8 cellular contexts compared by ENCODE assay signal in genomic region chr19:14118165-14119051, GRCh38. TPM values are rescaled to one million over a fixed set of nuclear protein-coding genes. Genes with fewer than 3 reads are reported as not detected.
DNase-seq lines count a peak whose midpoint lies in the region; ATAC-seq, FAIRE-seq and TF ChIP-seq lines count a peak whose summit lies in the region.

No MANE protein-coding gene starts in this region.

- DNase-seq in ACHN (peak; percentile 34), K562 (ENCODE audit: extremely low read depth in 1 of 4, low spot score in 3 of 4) (peak in 1 of 4 experiments; percentile 42), iPS DF 6.9 (ENCODE audit: low read depth, low spot score) (no peak), renal cortical epithelial cell (ENCODE audit: low read depth) (peak; percentile 78)

- POLR2A ChIA-PET in K562 (lab: Yijun Ruan, JAX), result interaction anchor here (0.5 to 1.0 kb wide), 6 partner anchors 17 to 76 kb away, joined by 3 to 9 read pairs (median 3); partner anchors contain the start of gene ASF1B

- FAIRE-seq in K562 (lab: Jason Lieb, UNC), result peak; percentile 85

- H3K4me3 ChIP-seq in HUES48 (ENCODE audit: low read depth, low read length) (peak overlapping the region; percentile 67), K562 (peak overlapping the region; percentile 46), iPS DF 6.9 (ENCODE audit: low read length) (peak overlapping the region; percentile 42; the same call in 1 of the 2 replicates)

- intact Hi-C loops in K562 (cut with micrococcal nuclease), result loop anchor here (1.0 kb wide), 1 partner anchor 18 kb away; the partner anchor contains the start of gene ASF1B

- H3K9ac ChIP-seq in HUES48 (ENCODE audit: low read depth, low read length), result peak overlapping the region; percentile 53; the same call in 1 of the 2 replicates
- H3K9ac ChIP-seq in K562 (ENCODE audit: insufficient read depth in 1 of 2, low read depth in 2 of 2, low read length in 2 of 2), result peak overlapping the region; percentile 84 to 92

- 29% methylated on average over 24 of the region's 61 CpGs for WGBS in K562 (ENCODE audit: insufficient coverage, low coverage, missing lambda C conversion rate)
- WGBS in iPS DF 6.9 (ENCODE audit: insufficient coverage, insufficient read length), result no CpG with 5 or more reads among the region's 61 CpGs

- no TSS peak for BruUV-seq in K562 (replicated peaks; lab: Mats Ljungman, UMichigan)

- ATAC-seq in GM18861 (IDR thresholded peaks at IDR 0.05; ENCODE audit: unreplicated experiment), result peak; percentile 37
- ATAC-seq in SK-N-SH treated with all-trans-retinoic acid at 6 μM for 48 hours, result peak; percentile 1; the same call in 2 of the 3 replicates
- peak; percentile 65 for ATAC-seq in K562
- ATAC-seq in HG02763 (IDR thresholded peaks at IDR 0.05; ENCODE audit: unreplicated experiment), result no peak

- H3K79me2 ChIP-seq in K562 (ENCODE audit: control insufficient read depth, insufficient read depth, low read length), result peaks cover 24% of the 10 kb centered on the region

- H4K20me1 ChIP-seq in K562 (replicated peaks; ENCODE audit: control insufficient read depth, insufficient read depth, low read length), result no peaks in the 10 kb centered on the region

- TF ChIP-seq EP300 in K562 (IDR thresholded peaks at IDR 0.05; ENCODE audit: low read length), result peak; percentile 9; the same call in 1 of the 2 replicates

- no peak for TF ChIP-seq CTCF in K562 (IDR thresholded peaks at IDR 0.05 in 2 of 3, conservative IDR thresholded peaks at IDR 0.05 in 1 of 3; ENCODE audit: insufficient read depth in 2 of 3, low read depth in 1 of 3, low read length in 3 of 3)

- H3K9me3 ChIP-seq in HUES48 (ENCODE audit: control insufficient read depth, insufficient read depth, low read length), result no peaks in the 10 kb centered on the region
- no peaks in the 10 kb centered on the region for H3K9me3 ChIP-seq in K562 (replicated peaks; ENCODE audit: control insufficient read depth, insufficient read depth, low read depth, low read length)
- no peaks in the 10 kb centered on the region for H3K9me3 ChIP-seq in iPS DF 6.9 (ENCODE audit: control insufficient read depth, insufficient read depth, low read length)

- H3K4me1 ChIP-seq in HUES48 (ENCODE audit: control insufficient read depth, insufficient read depth, low read length) (peaks cover 13% of the 10 kb centered on the region), K562 (replicated peaks in 1 of 2; ENCODE audit: control insufficient read depth in 2 of 2, insufficient read depth in 2 of 2, low read length in 2 of 2) (peaks cover 43 to 50% of the 10 kb centered on the region in 2 experiments; a peak in 4 of 5 replicates), iPS DF 6.9 (ENCODE audit: control insufficient read depth, insufficient read depth, low read length) (peaks cover 2% of the 10 kb centered on the region; the same call in 1 of the 2 replicates)

- H3K36me3 ChIP-seq in HUES48 (ENCODE audit: control insufficient read depth, insufficient read depth, low read length) (peaks cover 17% of the 10 kb centered on the region), K562 (ENCODE audit: control insufficient read depth, insufficient read depth, low read length) (peaks cover 24% of the 10 kb centered on the region; the same call in 2 of the 3 replicates), iPS DF 6.9 (ENCODE audit: control insufficient read depth, insufficient read depth, low read length) (0 out of 2 replicates have a peak, but pooled peaks cover 2% of the 10 kb centered on the region)

- CTCF ChIA-PET in K562 (lab: Yijun Ruan, JAX; ENCODE audit: low intra/inter-chr PET ratio), result interaction anchor here (1.2 kb wide), 1 partner anchor 238 kb away, joined by 3 read pairs; no protein-coding TSS in a partner anchor

- in situ Hi-C loops in ACHN (cut with HindIII; ENCODE audit: low pct_ligation_motif_present, low pct_unique_long_range_greater_than_20kb, low sequenced_read_pairs), result no loop called here
- in situ Hi-C loops in K562 (cut with MboI), result no loop called here

- H2AFZ ChIP-seq in K562 (ENCODE audit: low read depth, low read length), result peak overlapping the region; percentile 88

- no peak for TF ChIP-seq RAD21 in K562 (CRISPR knock-in tag; conservative IDR thresholded peaks at IDR 0.05 in 1 of 2, IDR thresholded peaks at IDR 0.05 in 1 of 2)

- peak overlapping the region; percentile 83 for H3K27ac ChIP-seq in HUES48 (ENCODE audit: low read depth, low read length)
- peak overlapping the region; percentile 89 for H3K27ac ChIP-seq in K562 (ENCODE audit: extremely low read depth, low read depth, low read length)
- no peak overlapping the region for H3K27ac ChIP-seq in iPS DF 6.9 (ENCODE audit: low read length)

- peaks cover 4% of the 10 kb centered on the region for H3K9me1 ChIP-seq in K562 (ENCODE audit: control insufficient read depth, insufficient read depth, low read length)

- peak overlapping the region; percentile 91 for H3K4me2 ChIP-seq in K562 (ENCODE audit: insufficient read depth, low read length)

- peak; percentile 61 for TF ChIP-seq POLR2A in K562 (conservative IDR thresholded peaks at IDR 0.05)

- H3K27me3 ChIP-seq in HUES48 (ENCODE audit: control insufficient read depth, insufficient read depth, low read length), result no peaks in the 10 kb centered on the region
- H3K27me3 ChIP-seq in K562 (ENCODE audit: control insufficient read depth in 2 of 2, insufficient read depth in 2 of 2, low read length in 2 of 2), result no peaks in the 10 kb centered on the region
- no peaks in the 10 kb centered on the region for H3K27me3 ChIP-seq in iPS DF 6.9 (ENCODE audit: control insufficient read depth, insufficient read depth, low read length)

RNA-seq across cellular contexts. Expression of gene PRKACA, which starts 0.8 kb away (rescaled TPM):
- 26.1 and 58.3 TPM in 2 replicates for total RNA-seq in K562 (2011; cell fraction: chromatin; rRNA removed; ENCODE audit: low replicate concordance)
- total RNA-seq in K562 (2011; cell fraction: nucleolus; rRNA removed), result 30.5 and 42.7 TPM in 2 replicates
- total RNA-seq in K562 (2011; cell fraction: nucleoplasm; rRNA removed), result 28.7 and 35.1 TPM in 2 replicates
- total RNA-seq in K562 (2014; rRNA removed) (8.4 and 12.7 TPM in 2 replicates), K562 (2014; rRNA removed; fragmentation: Illumina TruSeq; extraction: Trizol) (10.6 and 13.0 TPM in 2 replicates), K562 (2015; rRNA removed; fragmentation: Illumina TruSeq; extraction: Trizol) (11.9 and 12.2 TPM in 2 replicates), K562 (2021) (57.8 and 63.1 TPM in 2 replicates), renal cortical epithelial cell (19.1 and 62.4 TPM in 2 replicates)
- polyA plus RNA-seq in K562 (2011; rRNA removed) (19.9 and 22.9 TPM in 2 replicates), K562 (2014; fragmentation: Illumina TruSeq; extraction: Trizol) (50.6 and 59.4 TPM in 2 replicates), K562 (2014; fragmentation: Nextera tagmentation; extraction: Ambion mirVana) (1 to 10 TPM; 1.2 to 1.7 TPM), K562 (2014; rRNA removed) (37.6 and 39.7 TPM in 2 replicates)
- polyA plus RNA-seq in K562 (2011; cell fraction: cytosol; rRNA removed), result 18.1 and 22.9 TPM in 2 replicates
- 9.4 and 10.8 TPM in 2 replicates for polyA plus RNA-seq in K562 (2011; cell fraction: nucleus; rRNA removed)
- 53.1 and 56.7 TPM in 2 replicates for polyA plus RNA-seq in K562 (2012)
- polyA minus RNA-seq in K562 (2011; rRNA and poly(A)+ RNA removed), result 16.0 and 20.3 TPM in 2 replicates
- polyA minus RNA-seq in K562 (2011; cell fraction: cytosol; rRNA and poly(A)+ RNA removed), result 18.1 and 18.7 TPM in 2 replicates
- 7.5 and 8.3 TPM in 2 replicates for polyA minus RNA-seq in K562 (2011; cell fraction: nucleus; rRNA and poly(A)+ RNA removed)

RNA-seq across cellular contexts. Expression of gene ASF1B, which starts 18.0 kb away (rescaled TPM):
- total RNA-seq in K562 (2011; cell fraction: chromatin; rRNA removed; ENCODE audit: low replicate concordance), result 7.9 and 16.6 TPM in 2 replicates
- total RNA-seq in K562 (2011; cell fraction: nucleolus; rRNA removed), result 18.7 and 23.9 TPM in 2 replicates
- total RNA-seq in K562 (2011; cell fraction: nucleoplasm; rRNA removed), result 14.1 and 22.4 TPM in 2 replicates
- total RNA-seq in K562 (2014; rRNA removed) (54.8 and 85.6 TPM in 2 replicates), K562 (2014; rRNA removed; fragmentation: Illumina TruSeq; extraction: Trizol) (29.4 and 30.7 TPM in 2 replicates), K562 (2015; rRNA removed; fragmentation: Illumina TruSeq; extraction: Trizol) (38.0 and 39.3 TPM in 2 replicates), K562 (2021) (59.6 and 66.6 TPM in 2 replicates), renal cortical epithelial cell (1.1 and 13.7 TPM in 2 replicates)
- polyA plus RNA-seq in K562 (2011; rRNA removed) (43.1 and 69.4 TPM in 2 replicates), K562 (2014; fragmentation: Illumina TruSeq; extraction: Trizol) (59.5 and 60.9 TPM in 2 replicates), K562 (2014; fragmentation: Nextera tagmentation; extraction: Ambion mirVana) (1 to 10 TPM; 6.0 to 8.0 TPM), K562 (2014; rRNA removed) (52.7 and 53.3 TPM in 2 replicates)
- 75.6 and 117 TPM in 2 replicates for polyA plus RNA-seq in K562 (2011; cell fraction: cytosol; rRNA removed)
- 22.8 and 25.8 TPM in 2 replicates for polyA plus RNA-seq in K562 (2011; cell fraction: nucleus; rRNA removed)
- polyA plus RNA-seq in K562 (2012), result 72.6 and 87.5 TPM in 2 replicates
- polyA minus RNA-seq in K562 (2011; rRNA and poly(A)+ RNA removed), result 19.4 and 39.5 TPM in 2 replicates
- 43.6 and 47.1 TPM in 2 replicates for polyA minus RNA-seq in K562 (2011; cell fraction: cytosol; rRNA and poly(A)+ RNA removed)
- polyA minus RNA-seq in K562 (2011; cell fraction: nucleus; rRNA and poly(A)+ RNA removed), result 11.0 and 13.6 TPM in 2 replicates

RNA-seq across cellular contexts. Expression of gene SAMD1, which starts 27.9 kb away (rescaled TPM):
- total RNA-seq in K562 (2011; cell fraction: chromatin; rRNA removed; ENCODE audit: low replicate concordance), result 9.8 and 27.6 TPM in 2 replicates
- 23.5 and 24.9 TPM in 2 replicates for total RNA-seq in K562 (2011; cell fraction: nucleolus; rRNA removed)
- total RNA-seq in K562 (2011; cell fraction: nucleoplasm; rRNA removed), result 12.7 and 15.1 TPM in 2 replicates
- total RNA-seq in K562 (2014; rRNA removed), result 65.4 and 71.9 TPM in 2 replicates
- total RNA-seq in K562 (2014; rRNA removed; fragmentation: Illumina TruSeq; extraction: Trizol), result 15.4 and 16.0 TPM in 2 replicates
- 43.5 and 51.7 TPM in 2 replicates for total RNA-seq in K562 (2015; rRNA removed; fragmentation: Illumina TruSeq; extraction: Trizol)
- 85.9 and 96.0 TPM in 2 replicates for total RNA-seq in K562 (2021)
- polyA plus RNA-seq in K562 (2011; rRNA removed), result 14.3 and 14.8 TPM in 2 replicates
- polyA plus RNA-seq in K562 (2011; cell fraction: cytosol; rRNA removed), result 15.9 and 30.2 TPM in 2 replicates
- polyA plus RNA-seq in K562 (2011; cell fraction: nucleus; rRNA removed), result 34.7 and 64.0 TPM in 2 replicates
- polyA plus RNA-seq in K562 (2012), result 39.1 and 39.7 TPM in 2 replicates
- polyA plus RNA-seq in K562 (2014; fragmentation: Illumina TruSeq; extraction: Trizol), result 45.7 and 48.9 TPM in 2 replicates
- polyA plus RNA-seq in K562 (2014; fragmentation: Nextera tagmentation; extraction: Ambion mirVana), result 1 to 10 TPM; 2.9 to 3.1 TPM
- polyA plus RNA-seq in K562 (2014; rRNA removed), result 44.5 and 47.8 TPM in 2 replicates
- polyA minus RNA-seq in K562 (2011; rRNA and poly(A)+ RNA removed), result 4.1 and 7.6 TPM in 2 replicates
- 22.9 and 32.7 TPM in 2 replicates for polyA minus RNA-seq in K562 (2011; cell fraction: cytosol; rRNA and poly(A)+ RNA removed)
- polyA minus RNA-seq in K562 (2011; cell fraction: nucleus; rRNA and poly(A)+ RNA removed), result 4.8 and 5.0 TPM in 2 replicates
- 13.2 and 35.0 TPM in 2 replicates for total RNA-seq in renal cortical epithelial cell

RNA-seq across cellular contexts. Expression of gene C19orf67, which starts 32.8 kb away (rescaled TPM):
- 0.83 and 2.1 TPM in 2 replicates for total RNA-seq in K562 (2011; cell fraction: chromatin; rRNA removed; ENCODE audit: low replicate concordance)
- total RNA-seq in K562 (2011; cell fraction: nucleolus; rRNA removed), result 3.7 and 4.5 TPM in 2 replicates
- total RNA-seq in K562 (2011; cell fraction: nucleoplasm; rRNA removed), result 1.8 and 2.1 TPM in 2 replicates
- total RNA-seq in K562 (2014; rRNA removed), result 0.45 and 1.5 TPM in 2 replicates
- total RNA-seq in K562 (2014; rRNA removed; fragmentation: Illumina TruSeq; extraction: Trizol), result 0.35 TPM in 1 of 2 replicates, not detected in the other
- total RNA-seq in K562 (2015; rRNA removed; fragmentation: Illumina TruSeq; extraction: Trizol), result 0.29 and 0.53 TPM in 2 replicates
- 1.1 and 2.1 TPM in 2 replicates for total RNA-seq in K562 (2021)
- 0.39 and 0.56 TPM in 2 replicates for polyA plus RNA-seq in K562 (2011; rRNA removed)
- polyA plus RNA-seq in K562 (2011; cell fraction: cytosol; rRNA removed), result 0.46 and 0.97 TPM in 2 replicates
- 1.2 and 3.8 TPM in 2 replicates for polyA plus RNA-seq in K562 (2011; cell fraction: nucleus; rRNA removed)
- 0.62 and 0.68 TPM in 2 replicates for polyA plus RNA-seq in K562 (2012)
- polyA plus RNA-seq in K562 (2014; fragmentation: Illumina TruSeq; extraction: Trizol), result 0.28 and 0.39 TPM in 2 replicates
- polyA plus RNA-seq in K562 (2014; fragmentation: Nextera tagmentation; extraction: Ambion mirVana), result not detected
- 1.8 TPM in 1 of 2 replicates, not detected in the other for polyA plus RNA-seq in K562 (2014; rRNA removed)
- 0.14 TPM in 1 of 2 replicates, not detected in the other for polyA minus RNA-seq in K562 (2011; rRNA and poly(A)+ RNA removed)
- polyA minus RNA-seq in K562 (2011; cell fraction: cytosol; rRNA and poly(A)+ RNA removed), result not detected in 2 replicates
- polyA minus RNA-seq in K562 (2011; cell fraction: nucleus; rRNA and poly(A)+ RNA removed), result 1.5 and 3.0 TPM in 2 replicates
- total RNA-seq in renal cortical epithelial cell, result not detected in 2 replicates

RNA-seq across cellular contexts. Expression of gene MISP3, which starts 45.8 kb away (rescaled TPM):
- total RNA-seq in K562 (2011; cell fraction: chromatin; rRNA removed; ENCODE audit: low replicate concordance), result 1.7 and 5.3 TPM in 2 replicates
- 5.5 and 5.7 TPM in 2 replicates for total RNA-seq in K562 (2011; cell fraction: nucleolus; rRNA removed)
- 4.1 and 5.0 TPM in 2 replicates for total RNA-seq in K562 (2011; cell fraction: nucleoplasm; rRNA removed)
- total RNA-seq in K562 (2014; rRNA removed) (3.1 and 3.9 TPM in 2 replicates), K562 (2014; rRNA removed; fragmentation: Illumina TruSeq; extraction: Trizol) (0.69 and 0.73 TPM in 2 replicates), K562 (2015; rRNA removed; fragmentation: Illumina TruSeq; extraction: Trizol) (1.6 and 1.9 TPM in 2 replicates), K562 (2021) (1.9 and 2.9 TPM in 2 replicates), renal cortical epithelial cell (1.3 and 1.6 TPM in 2 replicates)
- polyA plus RNA-seq in K562 (2011; rRNA removed) (1.2 and 2.1 TPM in 2 replicates), K562 (2014; fragmentation: Illumina TruSeq; extraction: Trizol) (2.6 and 3.2 TPM in 2 replicates), K562 (2014; fragmentation: Nextera tagmentation; extraction: Ambion mirVana) (under 1 TPM; 0.25 to 0.37 TPM), K562 (2014; rRNA removed) (5.4 and 5.6 TPM in 2 replicates)
- polyA plus RNA-seq in K562 (2011; cell fraction: cytosol; rRNA removed), result 2.1 and 3.0 TPM in 2 replicates
- 8.6 and 12.9 TPM in 2 replicates for polyA plus RNA-seq in K562 (2011; cell fraction: nucleus; rRNA removed)
- polyA plus RNA-seq in K562 (2012), result 3.6 and 4.2 TPM in 2 replicates
- not detected in 2 replicates for polyA minus RNA-seq in K562 (2011; rRNA and poly(A)+ RNA removed)
- polyA minus RNA-seq in K562 (2011; cell fraction: cytosol; rRNA and poly(A)+ RNA removed), result 0.91 TPM in 1 of 2 replicates, not detected in the other
- 1.8 and 1.9 TPM in 2 replicates for polyA minus RNA-seq in K562 (2011; cell fraction: nucleus; rRNA and poly(A)+ RNA removed)
